ENCODE assay signal across 13 cellular contexts in the genomic region with DNA sequence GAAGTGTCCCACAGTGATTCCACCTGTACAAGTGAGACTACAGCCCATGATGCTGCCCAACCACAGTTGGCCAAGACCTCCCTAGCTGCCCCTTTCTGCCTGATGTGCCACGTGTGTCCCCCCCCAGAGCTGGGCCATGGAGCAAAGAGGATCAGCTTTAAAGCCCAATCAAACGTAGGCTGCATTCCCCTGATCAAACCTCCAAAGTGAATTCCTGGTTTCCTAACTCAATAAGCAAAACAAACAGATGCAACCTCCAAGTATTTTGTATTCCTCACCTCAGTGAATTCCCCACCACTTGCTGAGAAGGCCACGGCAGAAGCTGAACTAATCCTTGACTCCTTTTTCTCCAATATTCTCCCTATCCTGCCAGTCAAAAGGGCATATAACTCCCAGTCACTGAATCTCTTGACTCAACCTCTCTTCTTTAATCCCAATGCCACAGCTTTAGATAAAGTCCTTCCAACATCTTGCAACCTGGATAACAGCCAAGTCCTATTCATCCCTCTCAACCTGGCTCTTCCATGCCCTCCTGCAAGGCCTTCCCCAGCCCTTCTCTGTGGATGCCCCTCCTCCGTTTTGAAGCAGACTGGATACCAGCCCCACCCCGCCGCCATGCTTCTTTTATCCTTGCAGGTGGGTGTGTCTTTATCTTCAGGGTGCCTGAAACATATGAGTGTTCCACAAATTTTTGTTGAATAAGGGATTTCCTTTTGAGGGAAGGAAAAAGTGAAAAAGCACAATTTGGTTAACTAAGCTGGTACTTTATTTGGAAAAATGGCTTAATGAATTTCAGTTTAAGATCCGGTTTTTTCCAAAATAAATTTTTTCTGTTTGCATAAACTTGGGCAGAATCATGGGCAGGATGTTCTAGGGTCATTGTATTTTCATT.
A peak's percentile ranks its signal among the peaks of the same experiment; 100 is the strongest.
DNase-seq lines count a peak whose midpoint lies in the region; ATAC-seq and TF ChIP-seq lines count a peak whose summit lies in the region.
"Had no signal": no experiment of that assay in that cellular context is flagged by ENCODE, and none has a peak within 500 bp of the region (broad histone marks: within the 10 kb centered on the region; RNA-seq: fewer than 3 reads in every experiment).

No MANE protein-coding gene starts in this region.

- H3K4me3 Mint-ChIP-seq in GM23338, result no peak overlapping the region; the same call in 2 of the 3 replicates
- H3K4me3 Mint-ChIP-seq: neural crest cell had no signal

- H3K36me3 ChIP-seq in GM23338 (ENCODE audit: insufficient read depth), result no peaks in the 10 kb centered on the region

- H3K9me2 ChIP-seq in GM23338 (ENCODE audit: insufficient read depth), result no peaks in the 10 kb centered on the region

- TF ChIP-seq CTCF in GM23338 (conservative IDR thresholded peaks at IDR 0.05; ENCODE audit: low read depth in 2 of 2), result no peak
- no peak for TF ChIP-seq CTCF in VCaP (conservative IDR thresholded peaks at IDR 0.05)

- H3K36me3 Mint-ChIP-seq in GM23338 (ENCODE audit: low read depth), result peaks cover 29% of the 10 kb centered on the region

- peaks cover 14% of the 10 kb centered on the region for H3K4me1 ChIP-seq in GM23338 (ENCODE audit: insufficient read depth)

- no peaks in the 10 kb centered on the region for H3K27me3 ChIP-seq in GM23338 (ENCODE audit: insufficient read depth)

- peaks cover 12% of the 10 kb centered on the region for H3K27me3 Mint-ChIP-seq in GM23338 (ENCODE audit: insufficient read depth, low read depth, poor library complexity)

- no peak overlapping the region for H2AFZ ChIP-seq in GM23338

- peaks cover 9% of the 10 kb centered on the region for H3K9me3 Mint-ChIP-seq in GM23338

- H4K20me1 ChIP-seq in GM23338 (replicated peaks; ENCODE audit: insufficient read depth), result no peaks in the 10 kb centered on the region

- H3K4me3 ChIP-seq in GM23338, result no peak overlapping the region

- H3K4me2 ChIP-seq in GM23338, result 0 out of 2 replicates have a peak overlapping the region, but pooled peaks have one; percentile 6

- H3K79me2 ChIP-seq in GM23338 (replicated peaks; ENCODE audit: insufficient read depth), result peaks cover 35% of the 10 kb centered on the region

- H3K27ac Mint-ChIP-seq in GM23338, result peak overlapping the region; percentile 41; the same call in 1 of the 2 replicates

- DNase-seq in NCI-H748 (lab: John Stamatoyannopoulos, UW; ENCODE audit: unreplicated experiment), result peak; percentile 18
- no peak for DNase-seq in NCI-H748 treated with DMSO at 0.1 percent for 48 hours (lab: John Stamatoyannopoulos, UW)
- peak; percentile 65 for DNase-seq in GM23338 (ENCODE audit: low spot score)
- peak; percentile 52 for DNase-seq in iPS-NIHi7 (ENCODE audit: extremely low spot score)
- DNase-seq in SW 1271 (lab: John Stamatoyannopoulos, UW), result no peak
- no peak for DNase-seq in NK-92 treated with Interleukin-12 subunit alpha and Interleukin-12 subunit beta, amount 100 ng/mL, for 24 hours (lab: John Stamatoyannopoulos, UW)
- no peak for DNase-seq in SIG-M5 treated with dmso at 0.1 percent for 504 hours (lab: John Stamatoyannopoulos, UW; ENCODE audit: unreplicated experiment)
- DNase-seq: activated effector memory CD4-positive, alpha-beta T cell treated with Interleukin-2 at 50 U/mL for 16 hours; foreskin fibroblast; KG1; NCI-H2081 treated with DMSO at 0.1 percent for 48 hours had no signal

- peaks cover 17% of the 10 kb centered on the region for H3K4me1 Mint-ChIP-seq in GM23338

- peak; percentile 89 for ATAC-seq in GM23338

- no peaks in the 10 kb centered on the region for H3F3A ChIP-seq in GM23338 (replicated peaks; ENCODE audit: low read depth)

- peak overlapping the region; percentile 68; the same call in 1 of the 2 replicates for H3K27ac ChIP-seq in GM23338 (ENCODE audit: low read depth)
- H3K27ac ChIP-seq in VCaP, result peak overlapping the region; percentile 60; the same call in 1 of the 2 replicates

TF ChIP-seq in GM23338, 12 proteins besides CTCF, POLR2A, EP300 and RAD21:
- TF ChIP-seq EZH2 (IDR thresholded peaks at IDR 0.05; ENCODE audit: low read depth, unreplicated experiment), result no peak
- TF ChIP-seq, protein P1, sequence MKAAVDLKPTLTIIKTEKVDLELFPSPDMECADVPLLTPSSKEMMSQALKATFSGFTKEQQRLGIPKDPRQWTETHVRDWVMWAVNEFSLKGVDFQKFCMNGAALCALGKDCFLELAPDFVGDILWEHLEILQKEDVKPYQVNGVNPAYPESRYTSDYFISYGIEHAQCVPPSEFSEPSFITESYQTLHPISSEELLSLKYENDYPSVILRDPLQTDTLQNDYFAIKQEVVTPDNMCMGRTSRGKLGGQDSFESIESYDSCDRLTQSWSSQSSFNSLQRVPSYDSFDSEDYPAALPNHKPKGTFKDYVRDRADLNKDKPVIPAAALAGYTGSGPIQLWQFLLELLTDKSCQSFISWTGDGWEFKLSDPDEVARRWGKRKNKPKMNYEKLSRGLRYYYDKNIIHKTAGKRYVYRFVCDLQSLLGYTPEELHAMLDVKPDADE (IDR thresholded peaks at IDR 0.05), result no peak
- no peak for TF ChIP-seq ZNF331 (CRISPR knock-in tag; IDR thresholded peaks at IDR 0.05; ENCODE audit: low read depth)
- no peak for TF ChIP-seq ZNF114 (CRISPR knock-in tag; IDR thresholded peaks at IDR 0.05)
- no peak for TF ChIP-seq NANOG (IDR thresholded peaks at IDR 0.05; ENCODE audit: borderline replicate concordance)
- TF ChIP-seq REST (IDR thresholded peaks at IDR 0.05; ENCODE audit: unreplicated experiment), result no peak
- TF ChIP-seq STAT1 (IDR thresholded peaks at IDR 0.05; ENCODE audit: unreplicated experiment), result no peak

Comparison
In these comparisons a context has a peak if more than half of its experiments do, and no peak if none do; other contexts are left out.
1. DNase-seq: peak in NCI-H748 (single experiment), GM23338 (single experiment) and iPS-NIHi7 (single experiment); none in NCI-H748 treated with DMSO at 0.1 percent for 48 hours (single experiment), SW 1271 (0 of 2), NK-92 treated with Interleukin-12 subunit alpha and Interleukin-12 subunit beta, amount 100 ng/mL, for 24 hours (single experiment) and SIG-M5 treated with dmso at 0.1 percent for 504 hours (single experiment).